Comparison of ENCODE assay signal across 8 cellular contexts in the genomic region with DNA sequence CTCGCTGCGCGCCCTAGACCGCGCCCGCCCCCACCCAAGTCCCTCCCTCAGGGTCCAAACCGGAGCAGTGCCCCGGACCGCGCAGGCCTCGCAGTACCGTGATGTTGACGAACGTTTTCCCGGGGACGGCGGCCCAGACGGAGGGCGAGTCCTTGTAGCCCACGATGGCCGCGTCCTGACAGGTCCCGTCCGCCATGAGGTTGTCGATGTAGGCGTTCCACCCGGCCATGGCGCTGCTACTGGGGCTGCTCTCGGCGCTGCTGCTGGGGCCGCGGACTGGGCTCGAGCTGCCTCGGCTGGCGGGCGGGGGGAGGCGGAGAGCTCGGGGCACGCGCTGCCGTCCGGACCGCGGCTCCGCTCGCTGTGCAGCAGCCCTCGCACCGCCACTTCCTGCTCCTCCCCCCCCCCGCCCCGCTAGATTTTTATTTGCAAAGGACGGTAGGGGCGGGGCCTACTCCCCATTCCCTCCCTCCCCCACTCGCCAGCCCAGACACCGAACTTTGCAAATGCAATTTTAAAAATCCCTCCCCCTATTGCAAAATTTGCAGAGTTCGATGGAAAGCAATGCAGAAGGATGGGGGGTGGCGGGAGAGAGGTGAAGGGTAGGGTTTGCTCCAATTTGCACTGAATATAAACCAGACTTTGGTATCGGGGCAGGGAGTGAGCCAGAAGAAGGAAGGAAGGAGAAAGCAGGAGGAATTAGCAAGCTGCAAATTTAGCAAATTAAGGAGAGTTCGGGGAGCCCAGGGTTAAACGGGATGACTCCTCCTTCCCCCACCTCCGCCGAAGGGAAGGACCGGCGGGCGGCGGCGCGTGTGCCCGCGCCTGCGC. TPM values are rescaled to one million over a fixed set of nuclear protein-coding genes. Genes with fewer than 3 reads are reported as not detected.
DNase-seq lines count a peak whose midpoint lies in the region; ATAC-seq, FAIRE-seq and TF ChIP-seq lines count a peak whose summit lies in the region.

A gene (minus strand): TSS at position 365 of the 831 bp plus-strand sequence. CDS start 136 bp downstream, at position 229.

- TF ChIP-seq EP300 in H1 (IDR thresholded peaks at IDR 0.05; ENCODE audit: borderline replicate concordance in 1 of 2, low read depth in 2 of 2, low read length in 2 of 2), result no peak

- H3K4ac ChIP-seq in H1 (replicated peaks; ENCODE audit: insufficient read length, low read depth, low read length), result peak within 1 kb of the TSS; percentile 96
- H3K4ac ChIP-seq in mesenchymal stem cell (ENCODE audit: low read depth in 1 of 2, low read length in 2 of 2), result peak within 1 kb of the TSS; percentile 99 to 100

- H3K36me3 ChIP-seq in H1 (ENCODE audit: control insufficient read depth in 2 of 4, insufficient read depth in 4 of 4, low read length in 3 of 4), result peaks cover 2 to 30% (median 22%) of the 10 kb centered on the region in 4 experiments
- H3K36me3 ChIP-seq in mesenchymal stem cell (ENCODE audit: control insufficient read depth in 1 of 2, insufficient read depth in 2 of 2, low read depth in 1 of 2, low read length in 2 of 2), result peaks cover 29 to 35% of the 10 kb centered on the region in 2 experiments

- ATAC-seq in GM18498 (IDR thresholded peaks at IDR 0.05; ENCODE audit: unreplicated experiment), result peak; percentile 20
- peak; percentile 32 for ATAC-seq in activated CD8-positive, alpha-beta memory T cell treated with anti-CD3 and anti-CD28 coated beads, Interleukin-2, amount 10 ng/mL, durations not matched to agents 7 days and 5 days
- no peak for ATAC-seq in HG02870 (IDR thresholded peaks at IDR 0.05; ENCODE audit: unreplicated experiment)

- POLR2A ChIA-PET in H1 (lab: Charles Lee; ENCODE audit: partially characterized antibody), result interaction anchor here (0.6 to 32.4 kb wide), 21 partner anchors 1 to 338 kb away, joined by 3 to 987 read pairs (median 7); a partner anchor contains a TSS

- H3K36me3 Mint-ChIP-seq in activated CD8-positive, alpha-beta memory T cell treated with anti-CD3 and anti-CD28 coated beads, Interleukin-2, amount 10 ng/mL, durations not matched to agents 7 days and 5 days, result peaks cover 37% of the 10 kb centered on the region

- H3K9ac ChIP-seq in H1 (replicated peaks in 1 of 4; ENCODE audit: extremely low read depth in 1 of 4, low read depth in 3 of 4, low read length in 3 of 4), result peak within 1 kb of the TSS; percentile 91 to 99 (median 95)
- peak within 1 kb of the TSS; percentile 97 for H3K9ac ChIP-seq in mesenchymal stem cell (ENCODE audit: low read length)

- H2AK5ac ChIP-seq in H1 (ENCODE audit: low read depth, low read length) (peak within 1 kb of the TSS; percentile 53; the same call in 1 of the 2 replicates), mesenchymal stem cell (ENCODE audit: low read length, severe bottlenecking) (peak within 1 kb of the TSS; percentile 99)

- peaks cover 16 to 19% of the 10 kb centered on the region in 2 experiments for H4K20me1 ChIP-seq in H1 (replicated peaks in 1 of 2; ENCODE audit: control insufficient read depth in 1 of 2, insufficient read depth in 2 of 2, low read length in 2 of 2)

- H3K4me2 ChIP-seq in H1 (ENCODE audit: insufficient read depth in 1 of 2, low read depth in 2 of 2, low read length in 2 of 2) (peak within 1 kb of the TSS; percentile 87 to 95), mesenchymal stem cell (ENCODE audit: low read length, poor library complexity, severe bottlenecking) (peak within 1 kb of the TSS; percentile 93)

- H3K4me1 Mint-ChIP-seq in activated CD8-positive, alpha-beta memory T cell treated with anti-CD3 and anti-CD28 coated beads, Interleukin-2, amount 10 ng/mL, durations not matched to agents 7 days and 5 days, result peaks cover 42% of the 10 kb centered on the region

- H4K8ac ChIP-seq in H1 (ENCODE audit: extremely low read depth, insufficient read depth, low read length) (peak within 1 kb of the TSS; percentile 96), mesenchymal stem cell (ENCODE audit: low read length) (peak within 1 kb of the TSS; percentile 96)

- H3K4me1 ChIP-seq in H1 (replicated peaks in 1 of 4; ENCODE audit: control insufficient read depth in 3 of 4, insufficient read depth in 4 of 4, low read length in 3 of 4), result peaks cover 4 to 17% (median 10%) of the 10 kb centered on the region in 4 experiments
- H3K4me1 ChIP-seq in mesenchymal stem cell (ENCODE audit: control insufficient read depth, insufficient read depth, low read depth, low read length), result peaks cover 45% of the 10 kb centered on the region

- peaks cover 8 to 39% of the 10 kb centered on the region in 2 experiments for H3K79me2 ChIP-seq in H1 (ENCODE audit: control insufficient read depth in 1 of 2, insufficient read depth in 2 of 2, low read length in 2 of 2)

- no peak for FAIRE-seq in H1 (lab: Jason Lieb, UNC)

- peak within 1 kb of the TSS; percentile 98 for H2BK5ac ChIP-seq in H1 (ENCODE audit: low read depth, low read length)
- H2BK5ac ChIP-seq in mesenchymal stem cell (ENCODE audit: low read depth, low read length, poor library complexity, severe bottlenecking), result peak within 1 kb of the TSS; percentile 99

- H3K9me3 ChIP-seq in H1 (ENCODE audit: insufficient read depth in 2 of 2, low read depth in 1 of 2, low read length in 1 of 2), result no peaks in the 10 kb centered on the region
- no peaks in the 10 kb centered on the region for H3K9me3 ChIP-seq in mesenchymal stem cell (ENCODE audit: control insufficient read depth, low read length)

- peak within 1 kb of the TSS; percentile 98 for H3K4me3 Mint-ChIP-seq in activated CD8-positive, alpha-beta memory T cell treated with anti-CD3 and anti-CD28 coated beads, Interleukin-2, amount 10 ng/mL, durations not matched to agents 7 days and 5 days

- DNase-seq in HPDE6-E6E7 (ENCODE audit: extremely low spot score), result peak; percentile 72
- DNase-seq in NOMO-1 treated with dmso at 0.1 percent for 144 hours (lab: John Stamatoyannopoulos, UW; ENCODE audit: unreplicated experiment), result peak; percentile 96
- DNase-seq in activated CD8-positive, alpha-beta memory T cell treated with anti-CD3 and anti-CD28 coated beads, Interleukin-2, amount 10 ng/mL, durations not matched to agents 7 days and 5 days, result peak; percentile 96
- peak in 1 of 2 experiments; percentile 74 for DNase-seq in H1 (ENCODE audit: low read depth in 1 of 2, low spot score in 2 of 2)
- DNase-seq in mesenchymal stem cell, result peak; percentile 96
- DNase-seq in stimulated activated CD8-positive, alpha-beta memory T cell treated with anti-CD3 and anti-CD28 coated beads, Interleukin-12 subunit alpha, Interleukin-12 subunit beta, amount 100 ng/mL, for 1 hour (ENCODE audit: low read depth), result peak; percentile 86

- H4K91ac ChIP-seq in H1 (replicated peaks; ENCODE audit: insufficient read length, low read length) (peak within 1 kb of the TSS; percentile 99), mesenchymal stem cell (ENCODE audit: low read length) (peak within 1 kb of the TSS; percentile 100)

- 0% methylated on average over 29 of the region's 70 CpGs; no CpG with 5 or more reads in 1 of the 2 experiments for WGBS in H1 (ENCODE audit: extremely low coverage in 1 of 2, insufficient coverage in 1 of 2, insufficient read length in 1 of 2, insufficient replicate concordance in 2 of 2, low coverage in 1 of 2, low lambda C conversion rate in 2 of 2, missing lambda C conversion rate in 1 of 2), 2 experiments
- whole genome bisulfite sequencing in mesenchymal stem cell, result under 1% methylated on average over 44 of the region's 70 CpGs

- TF ChIP-seq POLR2A in H1 (IDR thresholded peaks at IDR 0.05; ENCODE audit: control extremely low read depth in 1 of 2, low read depth in 2 of 2, low read length in 2 of 2), result peak; percentile 67 to 68

- TF ChIP-seq CTCF in H1 (IDR thresholded peaks at IDR 0.05; ENCODE audit: control extremely low read depth in 1 of 3, insufficient read depth in 1 of 3, low read depth in 1 of 3, low read length in 3 of 3), result no peak

- no peak within 1 kb of the TSS for H2AFZ ChIP-seq in H1 (ENCODE audit: low read length)
- H2AFZ ChIP-seq in mesenchymal stem cell (ENCODE audit: low read depth, low read length), result peak within 1 kb of the TSS; percentile 36

- H2BK12ac ChIP-seq in H1 (ENCODE audit: low read depth, low read length) (peak within 1 kb of the TSS; percentile 87; the same call in 1 of the 2 replicates), mesenchymal stem cell (ENCODE audit: low read length in 2 of 2) (peak within 1 kb of the TSS; percentile 87)

- H3K23ac ChIP-seq in H1 (ENCODE audit: insufficient read length), result no peak within 1 kb of the TSS
- H3K23ac ChIP-seq in mesenchymal stem cell (ENCODE audit: low read length in 2 of 2), result peak within 1 kb of the TSS in 1 of 2 experiments; percentile 98

- H2BK15ac ChIP-seq in H1 (ENCODE audit: low read length), result peak within 1 kb of the TSS; percentile 81; the same call in 1 of the 2 replicates
- H2BK15ac ChIP-seq in mesenchymal stem cell (ENCODE audit: low read depth, poor library complexity, severe bottlenecking), result peak within 1 kb of the TSS; percentile 92

- H3K56ac ChIP-seq in H1 (replicated peaks; ENCODE audit: insufficient read length, low read depth, low read length), result peak within 1 kb of the TSS; percentile 98

- H3K79me1 ChIP-seq in H1 (ENCODE audit: low read depth, low read length), result 0 out of 2 replicates have a peak, but pooled peaks cover 2% of the 10 kb centered on the region
- H3K79me1 ChIP-seq in mesenchymal stem cell (replicated peaks; ENCODE audit: low read length, poor library complexity, severe bottlenecking), result peaks cover 9% of the 10 kb centered on the region

- H3K18ac ChIP-seq in H1 (ENCODE audit: extremely low read depth, low read length) (peak within 1 kb of the TSS; percentile 99), mesenchymal stem cell (ENCODE audit: low read depth in 1 of 2, low read length in 2 of 2) (peak within 1 kb of the TSS; percentile 100)

- H3K14ac ChIP-seq in H1 (ENCODE audit: insufficient read length) (no peak within 1 kb of the TSS), mesenchymal stem cell (ENCODE audit: low read length in 2 of 2) (peak within 1 kb of the TSS; percentile 50 to 100)

- TF ChIP-seq RAD21 in H1 (IDR thresholded peaks at IDR 0.05 in 1 of 2, conservative IDR thresholded peaks at IDR 0.05 in 1 of 2; ENCODE audit: low read depth in 2 of 2, low read length in 2 of 2), result no peak

- CTCF ChIA-PET in activated CD8-positive, alpha-beta memory T cell treated with anti-CD3 and anti-CD28 coated beads, Interleukin-2, amount 10 ng/mL, durations not matched to agents 7 days and 5 days (lab: Charles Lee), result interaction anchor here (1.0 to 4.4 kb wide), 6 partner anchors 9 to 71 kb away, joined by 3 to 34 read pairs (median 4); a partner anchor contains a TSS
- CTCF ChIA-PET in H1 (lab: Charles Lee; ENCODE audit: partially characterized antibody), result interaction anchor here (0.7 to 2.1 kb wide), 3 partner anchors 8 to 19 kb away, joined by 3 to 5 read pairs (median 3); a partner anchor contains a TSS

- H3K27me3 Mint-ChIP-seq in activated CD8-positive, alpha-beta memory T cell treated with anti-CD3 and anti-CD28 coated beads, Interleukin-2, amount 10 ng/mL, durations not matched to agents 7 days and 5 days, result no peaks in the 10 kb centered on the region

- H3K27ac Mint-ChIP-seq in activated CD8-positive, alpha-beta memory T cell treated with anti-CD3 and anti-CD28 coated beads, Interleukin-2, amount 10 ng/mL, durations not matched to agents 7 days and 5 days, result peak within 1 kb of the TSS; percentile 100

- peak within 1 kb of the TSS; percentile 97 for H4K5ac ChIP-seq in H1 (ENCODE audit: insufficient read length, low read depth, low read length)

- H3K27me3 ChIP-seq in H1 (replicated peaks in 1 of 4; ENCODE audit: control insufficient read depth in 3 of 4, extremely low read depth in 1 of 4, insufficient read depth in 3 of 4, low read length in 3 of 4) (no peaks in the 10 kb centered on the region), mesenchymal stem cell (ENCODE audit: control insufficient read depth in 1 of 2, insufficient read depth in 1 of 2, low read length in 2 of 2) (no peaks in the 10 kb centered on the region)

- H3K9me3 Mint-ChIP-seq in activated CD8-positive, alpha-beta memory T cell treated with anti-CD3 and anti-CD28 coated beads, Interleukin-2, amount 10 ng/mL, durations not matched to agents 7 days and 5 days (ENCODE audit: low read depth), result no peaks in the 10 kb centered on the region

- H3K27ac ChIP-seq in H1 (ENCODE audit: low read depth, low read length) (peak within 1 kb of the TSS; percentile 94), mesenchymal stem cell (ENCODE audit: low read length, poor library complexity, severe bottlenecking) (peak within 1 kb of the TSS; percentile 100)

- H2BK120ac ChIP-seq in H1 (replicated peaks; ENCODE audit: low read depth, low read length), result peak within 1 kb of the TSS; percentile 51
- peak within 1 kb of the TSS; percentile 93 for H2BK120ac ChIP-seq in mesenchymal stem cell (ENCODE audit: low read depth, low read length)

- 0 out of 2 replicates have a peak within 1 kb of the TSS, but pooled peaks have one; percentile 48 for H2BK20ac ChIP-seq in H1 (ENCODE audit: low read length)

- H3K23me2 ChIP-seq in H1 (ENCODE audit: low read depth, low read length), result peaks cover 18% of the 10 kb centered on the region

- H3K4me3 ChIP-seq in H1 (ENCODE audit: extremely low read depth in 1 of 4, insufficient read depth in 2 of 4, low read depth in 3 of 4, low read length in 4 of 4), result peak within 1 kb of the TSS; percentile 87 to 99 (median 96)
- peak within 1 kb of the TSS; percentile 95 to 100 for H3K4me3 ChIP-seq in mesenchymal stem cell (ENCODE audit: insufficient read depth in 1 of 2, low read depth in 1 of 2, low read length in 2 of 2)

RNA-seq across cellular contexts. Expression of the gene that starts here (rescaled TPM):
- 1,000 to 10,000 TPM; 2,029 to 2,329 TPM for total RNA-seq in activated CD8-positive, alpha-beta memory T cell treated with anti-CD3 and anti-CD28 coated beads, Interleukin-2, amount 10 ng/mL, durations not matched to agents 7 days and 5 days
- total RNA-seq in H1 (2021; fragmentation: NEBNext Ultra II Directional; extraction: Animal tissue kit (Norgen Biotek cat#: 25700)), result 1,355 and 1,387 TPM in 2 replicates
- polyA plus RNA-seq in H1 (2011; rRNA removed), result 1,949 and 2,147 TPM in 2 replicates
- polyA plus RNA-seq in H1 (2011; cell fraction: cytosol; rRNA removed), result 1,309 TPM
- polyA plus RNA-seq in H1 (2011; cell fraction: nucleus; rRNA removed), result 1,023 TPM
- 1,911 to 2,058 TPM (median 2,001 TPM) in 4 replicates for polyA plus RNA-seq in H1 (2012, experiment 1 of 2)
- 2,250 TPM for polyA plus RNA-seq in H1 (2012, experiment 2 of 2)
- 1,621 TPM for polyA plus RNA-seq in H1 (2013, experiment 1 of 2)
- 1,713 TPM for polyA plus RNA-seq in H1 (2013, experiment 2 of 2)
- 375 and 437 TPM in 2 replicates for polyA minus RNA-seq in H1 (2011; rRNA and poly(A)+ RNA removed)
- polyA minus RNA-seq in H1 (2011; cell fraction: cytosol; rRNA and poly(A)+ RNA removed), result 1,836 TPM
- 497 TPM for polyA minus RNA-seq in H1 (2011; cell fraction: nucleus; rRNA and poly(A)+ RNA removed)
- polyA plus RNA-seq in mesenchymal stem cell (2013, experiment 1 of 2), result 1,651 TPM
- 1,671 TPM for polyA plus RNA-seq in mesenchymal stem cell (2013, experiment 2 of 2)
